In the genomic region with DNA sequence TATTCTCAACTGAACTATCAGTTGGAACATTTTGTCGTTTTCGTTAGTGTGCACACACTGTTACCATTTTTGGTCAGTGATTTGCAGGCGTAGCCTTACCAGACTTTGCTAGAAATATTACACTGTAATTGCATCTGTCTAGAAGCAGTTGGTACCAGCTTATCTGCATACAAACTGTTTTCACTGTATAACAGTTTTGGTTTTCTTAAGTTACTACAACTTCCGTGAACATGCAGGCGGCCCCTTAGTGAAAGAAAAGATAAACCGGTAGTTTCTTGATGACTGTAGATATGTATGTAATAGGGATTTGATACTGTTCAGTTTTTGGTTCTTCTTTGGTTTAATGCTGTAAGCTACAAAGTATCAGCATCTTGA, we compare ENCODE assay signal across 8 cellular contexts. TPM values are rescaled to one million over a fixed set of nuclear protein-coding genes. Genes with fewer than 3 reads are reported as not detected.
DNase-seq lines count a peak whose midpoint lies in the region; ATAC-seq, FAIRE-seq and TF ChIP-seq lines count a peak whose summit lies in the region.

No MANE protein-coding gene starts in this region.

- peak overlapping the region; percentile 73 for H3K4me2 ChIP-seq in keratinocyte (ENCODE audit: control insufficient read depth, extremely low read depth, insufficient read depth, low read depth, low read length)

- no peak overlapping the region for H2AFZ ChIP-seq in keratinocyte (ENCODE audit: control insufficient read depth, low read length)

- CTCF ChIA-PET in CD4-positive, alpha-beta memory T cell (lab: Charles Lee; ENCODE audit: partially characterized antibody): interaction anchor here (1.0 to 3.1 kb wide), 13 partner anchors 10 to 327 kb away, joined by 3 to 18 read pairs (median 5); a partner anchor contains a TSS
- CTCF ChIA-PET in HEK293 (lab: Yijun Ruan, JAX): interaction anchor here (0.6 to 1.3 kb wide), 6 partner anchors 40 to 369 kb away, joined by 3 to 4 read pairs (median 3); no protein-coding TSS in a partner anchor

- H3K4me1 Mint-ChIP-seq in CD4-positive, alpha-beta memory T cell: peaks cover 23 to 42% (median 33%) of the 10 kb centered on the region in 4 donors

- no peaks in the 10 kb centered on the region for H3K9me1 ChIP-seq in keratinocyte (ENCODE audit: control insufficient read depth, extremely low read depth, insufficient read depth, low read length)

- peak overlapping the region; percentile 73 to 76 for H3K4me3 ChIP-seq in CD4-positive, alpha-beta memory T cell (ENCODE audit: low read length in 2 of 2)
- H3K4me3 ChIP-seq in HEK293 (ENCODE audit: low read depth, low read length): peak overlapping the region; percentile 98
- peak overlapping the region; percentile 89 to 100 (median 95) for H3K4me3 ChIP-seq in keratinocyte (ENCODE audit: control insufficient read depth in 2 of 3, extremely low read depth in 1 of 3, insufficient read depth in 2 of 3, low read depth in 1 of 3, low read length in 3 of 3)
- peak overlapping the region in 2 of 3 donors; percentile 54 to 100 for H3K4me3 ChIP-seq in thyroid gland (replicated peaks in 1 of 3)

- peak in 1 of 5 donors; percentile 11 for DNase-seq in CD4-positive, alpha-beta memory T cell
- no peak for DNase-seq in activated naive CD4-positive, alpha-beta T cell treated with anti-CD3 and anti-CD28 coated beads, Interleukin-2, amount 50 U/mL, for 72 hours (ENCODE audit: low spot score in 2 of 2)
- DNase-seq in keratinocyte (ENCODE audit: low read depth, low spot score): no peak
- DNase-seq in thyroid gland: no peak
- DNase-seq in medulla oblongata (ENCODE audit: extremely low spot score): no peak
- no peak for DNase-seq in head of caudate nucleus
- no peak for DNase-seq in NK-92 (lab: John Stamatoyannopoulos, UW; ENCODE audit: unreplicated experiment)

- WGBS in thyroid gland, 2 donors: 6 to 7% methylated on average over 6 of the region's 6 CpGs

- peaks cover 20% of the 10 kb centered on the region for H4K20me1 ChIP-seq in keratinocyte (ENCODE audit: control insufficient read depth, extremely low read depth, insufficient read depth, low read length)

- no peak for TF ChIP-seq POLR2A in thyroid gland (IDR thresholded peaks at IDR 0.05)

- no peaks in the 10 kb centered on the region for H3K9me3 Mint-ChIP-seq in CD4-positive, alpha-beta memory T cell
- H3K9me3 Mint-ChIP-seq in activated naive CD4-positive, alpha-beta T cell treated with anti-CD3 and anti-CD28 coated beads, Interleukin-2, amount 50 U/mL, for 72 hours: no peaks in the 10 kb centered on the region

- H3K27me3 ChIP-seq in CD4-positive, alpha-beta memory T cell (ENCODE audit: insufficient read depth, low read length): no peaks in the 10 kb centered on the region
- H3K27me3 ChIP-seq in keratinocyte (ENCODE audit: control insufficient read depth, extremely low read depth, insufficient read depth, low read length) (no peaks in the 10 kb centered on the region), thyroid gland (no peaks in the 10 kb centered on the region)

- FAIRE-seq in keratinocyte (lab: Jason Lieb, UNC): no peak

- no peaks in the 10 kb centered on the region for H3K36me3 ChIP-seq in CD4-positive, alpha-beta memory T cell (ENCODE audit: insufficient read depth, low read length)
- H3K36me3 ChIP-seq in HEK293 (ENCODE audit: control insufficient read depth in 2 of 2, insufficient read depth in 1 of 2, low read length in 2 of 2): no peaks in the 10 kb centered on the region
- H3K36me3 ChIP-seq in keratinocyte (ENCODE audit: control insufficient read depth in 2 of 2, extremely low read depth in 1 of 2, insufficient read depth in 2 of 2, low read length in 2 of 2): peaks cover under 1 to 3% of the 10 kb centered on the region in 2 experiments
- H3K36me3 ChIP-seq in thyroid gland: no peaks in the 10 kb centered on the region

- dilution Hi-C loops in keratinocyte (cut with MboI; ENCODE audit: extremely low pct_ligation_motif_present, low sequenced_read_pairs): no loop called here

- peak in 1 of 2 donors; percentile 52 for ATAC-seq in activated naive CD4-positive, alpha-beta T cell treated with anti-CD3 and anti-CD28 coated beads, Interleukin-2, amount 50 U/mL, for 72 hours

- no peaks in the 10 kb centered on the region for H3K9me3 ChIP-seq in CD4-positive, alpha-beta memory T cell (ENCODE audit: control insufficient read depth in 1 of 2, low read length in 2 of 2)
- H3K9me3 ChIP-seq in HEK293 (ENCODE audit: control insufficient read depth, insufficient read depth, low read depth, low read length): no peaks in the 10 kb centered on the region
- no peaks in the 10 kb centered on the region for H3K9me3 ChIP-seq in keratinocyte (ENCODE audit: control insufficient read depth, low read depth, low read length)
- H3K9me3 ChIP-seq in thyroid gland: no peaks in the 10 kb centered on the region

- H3K27ac Mint-ChIP-seq in CD4-positive, alpha-beta memory T cell: peak overlapping the region; percentile 70 to 97 (median 93)
- peak overlapping the region; percentile 79 for H3K27ac Mint-ChIP-seq in activated naive CD4-positive, alpha-beta T cell treated with anti-CD3 and anti-CD28 coated beads, Interleukin-2, amount 50 U/mL, for 72 hours

- peaks cover 35% of the 10 kb centered on the region for H3K4me1 ChIP-seq in CD4-positive, alpha-beta memory T cell (ENCODE audit: insufficient read depth, low read length)
- H3K4me1 ChIP-seq in HEK293 (ENCODE audit: control insufficient read depth, insufficient read depth, low read length) (peaks cover 8% of the 10 kb centered on the region), keratinocyte (ENCODE audit: control insufficient read depth, extremely low read depth, insufficient read depth, low read length) (peaks cover 27% of the 10 kb centered on the region), thyroid gland (peaks cover 33 to 48% of the 10 kb centered on the region in 2 donors)

- peak overlapping the region; percentile 97 for H3K9ac ChIP-seq in keratinocyte (ENCODE audit: control insufficient read depth, extremely low read depth, insufficient read depth, low read length)

- intact Hi-C loops in CD4-positive, alpha-beta memory T cell (cut with micrococcal nuclease): loop anchor here (2.0 kb wide), 2 partner anchors 398 to 566 kb away; a partner anchor contains a TSS
- intact Hi-C loops in thyroid gland (cut with DNase I) (no loop called here), head of caudate nucleus (cut with DNase I) (loop anchor here (5.0 kb wide), 1 partner anchor 39 kb away; a partner anchor contains a TSS)

- peaks cover 0 to 22% of the 10 kb centered on the region in 2 donors for H3K36me3 Mint-ChIP-seq in CD4-positive, alpha-beta memory T cell
- peaks cover 5 to 12% of the 10 kb centered on the region in 2 donors for H3K36me3 Mint-ChIP-seq in activated naive CD4-positive, alpha-beta T cell treated with anti-CD3 and anti-CD28 coated beads, Interleukin-2, amount 50 U/mL, for 72 hours

- POLR2A ChIA-PET in CD4-positive, alpha-beta memory T cell (lab: Charles Lee; ENCODE audit: partially characterized antibody): interaction anchor here (0.6 to 4.7 kb wide), 12 partner anchors 13 to 717 kb away, joined by 3 to 63 read pairs (median 4); a partner anchor contains a TSS
- POLR2A ChIA-PET in HEK293 (lab: Yijun Ruan, JAX): interaction anchor here (1.1 to 2.9 kb wide), 9 partner anchors 14 to 111 kb away, joined by 4 to 24 read pairs (median 9); a partner anchor contains a TSS

- H3K27ac ChIP-seq in CD4-positive, alpha-beta memory T cell (ENCODE audit: low read depth, low read length): peak overlapping the region; percentile 83
- H3K27ac ChIP-seq in HEK293 (ENCODE audit: extremely low read depth, low read depth, low read length) (0 out of 2 replicates have a peak overlapping the region, but pooled peaks have one; percentile 99), keratinocyte (ENCODE audit: control insufficient read depth, insufficient read depth, low read length) (peak overlapping the region; percentile 82), thyroid gland (peak overlapping the region; percentile 98 to 100 (median 100))

- peak overlapping the region; percentile 93 to 97 (median 96) for H3K4me3 Mint-ChIP-seq in CD4-positive, alpha-beta memory T cell

- peaks cover 66% of the 10 kb centered on the region for H3K79me2 ChIP-seq in keratinocyte (ENCODE audit: control insufficient read depth, insufficient read depth, low read length)

- TF ChIP-seq CTCF in HEK293 (tag by site-specific recombination; IDR thresholded peaks at IDR 0.05): no peak
- TF ChIP-seq CTCF in keratinocyte (optimal IDR thresholded peaks at IDR 0.05 in 1 of 3, IDR thresholded peaks at IDR 0.05 in 1 of 3, conservative IDR thresholded peaks at IDR 0.05 in 1 of 3; ENCODE audit: extremely low read depth in 1 of 3, insufficient read depth in 2 of 3, low read length in 3 of 3): no peak
- no peak for TF ChIP-seq CTCF in thyroid gland (IDR thresholded peaks at IDR 0.05)

- H3K27me3 Mint-ChIP-seq in CD4-positive, alpha-beta memory T cell: no peaks in the 10 kb centered on the region

RNA-seq across cellular contexts. Expression of a gene that starts 1.3 kb away (rescaled TPM):
- 10 to 100 TPM; 43.1 to 49.1 TPM for total RNA-seq in CD4-positive, alpha-beta memory T cell
- polyA plus RNA-seq in CD4-positive, alpha-beta memory T cell: 100 to 1,000 TPM; 147 to 212 TPM
- 10 to 100 TPM; 26.6 to 63.4 TPM for total RNA-seq in activated naive CD4-positive, alpha-beta T cell treated with anti-CD3 and anti-CD28 coated beads, Interleukin-2, amount 50 U/mL, for 72 hours
- 174 to 385 TPM (median 288 TPM) in 3 replicates for polyA plus RNA-seq in keratinocyte
- polyA plus RNA-seq in keratinocyte (2011; ENCODE audit: low read depth): 397 TPM
- 437 and 557 TPM in 2 replicates for polyA plus RNA-seq in keratinocyte (2011; cell fraction: cytosol; rRNA removed)
- 143 and 173 TPM in 2 replicates for polyA plus RNA-seq in keratinocyte (2011; cell fraction: nucleus; rRNA removed)
- polyA plus RNA-seq in keratinocyte (2012; ENCODE audit: low replicate concordance): 470 and 547 TPM in 2 replicates
- 10.6 to 73.1 TPM (median 36.7 TPM) in 3 replicates for polyA minus RNA-seq in keratinocyte
- 69.1 TPM for polyA minus RNA-seq in keratinocyte (2011; cell fraction: cytosol; rRNA and poly(A)+ RNA removed)
- 14.5 and 41.5 TPM in 2 replicates for polyA minus RNA-seq in keratinocyte (2011; cell fraction: nucleus; rRNA and poly(A)+ RNA removed)
- 100 to 1,000 TPM; 504 to 681 (median 560) TPM for total RNA-seq in thyroid gland

RNA-seq across cellular contexts. Expression of a gene that starts 40.0 kb away (rescaled TPM):
- total RNA-seq in CD4-positive, alpha-beta memory T cell: under 1 TPM; 0.87 to 0.94 TPM
- under 1 TPM; 0.21 to 0.96 TPM for polyA plus RNA-seq in CD4-positive, alpha-beta memory T cell
- total RNA-seq in activated naive CD4-positive, alpha-beta T cell treated with anti-CD3 and anti-CD28 coated beads, Interleukin-2, amount 50 U/mL, for 72 hours: under 1 TPM in 1 of 2 donors, not detected in 1; 0.16 TPM
- 1.8 to 2.2 TPM (median 2.2 TPM) in 3 replicates for polyA plus RNA-seq in keratinocyte
- polyA plus RNA-seq in keratinocyte (2011; ENCODE audit: low read depth): 2.8 TPM
- 2.5 and 2.9 TPM in 2 replicates for polyA plus RNA-seq in keratinocyte (2011; cell fraction: cytosol; rRNA removed)
- polyA plus RNA-seq in keratinocyte (2011; cell fraction: nucleus; rRNA removed): 1.9 and 2.0 TPM in 2 replicates
- 2.2 and 2.7 TPM in 2 replicates for polyA plus RNA-seq in keratinocyte (2012; ENCODE audit: low replicate concordance)
- 1.1 to 1.8 TPM (median 1.4 TPM) in 3 replicates for polyA minus RNA-seq in keratinocyte
- 4.4 TPM for polyA minus RNA-seq in keratinocyte (2011; cell fraction: cytosol; rRNA and poly(A)+ RNA removed)
- polyA minus RNA-seq in keratinocyte (2011; cell fraction: nucleus; rRNA and poly(A)+ RNA removed): 2.7 TPM in 1 of 2 replicates, not detected in the other
- 1 to 10 TPM; 2.7 to 8.7 (median 4.2) TPM for total RNA-seq in thyroid gland

Comparison
In these comparisons a context has a peak if more than half of its experiments do, and no peak if none do; other contexts are left out.
1. RNA of a gene that starts 1.3 kb away (total RNA-seq): 504 to 681 TPM in thyroid gland; 26.6 to 63.4 TPM in activated naive CD4-positive, alpha-beta T cell treated with anti-CD3 and anti-CD28 coated beads, Interleukin-2, amount 50 U/mL, for 72 hours and 43.1 to 49.1 TPM in CD4-positive, alpha-beta memory T cell; every median in the first group is over 4 times any median in the second.
2. Peak in every context shown above with its lines, with median percentiles within 50 percentile points of each other: H3K27ac ChIP-seq and H3K4me3 ChIP-seq.